Comparison of ENCODE assay signal across 22 cellular contexts in the genomic region with DNA sequence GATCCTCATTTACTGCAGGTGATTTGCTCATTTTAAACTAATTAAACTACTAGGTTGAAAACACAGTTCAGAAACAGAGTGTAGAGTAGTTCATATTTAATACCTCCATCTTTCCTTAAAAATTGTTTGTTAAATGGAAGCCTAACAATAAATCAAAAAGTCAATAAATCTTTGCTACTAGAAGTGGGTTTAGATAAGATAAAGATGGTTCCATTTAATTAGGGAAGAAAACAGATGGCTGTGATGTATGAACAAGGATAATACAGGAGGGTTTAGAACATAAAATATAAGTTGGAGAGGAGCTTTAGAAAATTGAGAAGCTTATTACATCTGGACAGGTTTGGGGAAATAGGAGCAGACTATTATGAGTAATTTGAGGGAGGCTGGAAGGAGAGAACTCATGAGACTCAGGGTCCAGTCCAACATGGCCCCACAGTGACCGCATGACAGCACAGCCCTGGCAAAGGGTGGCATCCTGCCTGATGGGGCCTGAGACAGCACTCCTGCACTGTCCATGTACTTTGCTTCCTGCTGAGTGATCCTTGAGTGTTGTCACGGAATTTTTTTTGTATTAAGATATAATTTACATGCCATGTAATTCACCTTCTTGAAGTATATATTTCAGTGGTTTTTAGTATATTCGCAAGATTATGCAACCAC. TPM values are rescaled to one million over a fixed set of nuclear protein-coding genes. Genes with fewer than 3 reads are reported as not detected.
"Had no signal": no experiment of that assay in that cellular context is flagged by ENCODE, and none has a peak within 500 bp of the region (broad histone marks: within the 10 kb centered on the region; RNA-seq: fewer than 3 reads in every experiment).

No MANE protein-coding gene starts in this region.

- H3K27me3 ChIP-seq: esophagus muscularis mucosa, gastrocnemius medialis, heart right ventricle, spleen, testis, tibial nerve, upper lobe of right lung, vagina had no signal

- H3K9me3 Mint-ChIP-seq: effector memory CD8-positive, alpha-beta T cell; stimulated activated memory B cell treated with anti-CD40 and anti-IgM and Interleukin-4, amounts not matched to agents 10 μg/mL and 1 μg/mL and 100 μg/mL, for 72 hours; stimulated activated naive CD8-positive, alpha-beta T cell treated with anti-CD3 and anti-CD28 coated beads, Interleukin-15, Interleukin-2, amounts not matched to agents 100 ng/mL and 50 ng/mL, for 24 hours had no signal

- DNase-seq: effector memory CD8-positive, alpha-beta T cell; gastrocnemius medialis; heart right ventricle; hypothalamus; kidney glomerular epithelial cell; mesendoderm; naive thymus-derived CD4-positive, alpha-beta T cell; posterior cingulate gyrus; spleen; stimulated activated CD4-positive, alpha-beta T cell treated with anti-CD3 and anti-CD28 coated beads, Interleukin-15, amount 100 ng/mL, for 24 hours; stimulated activated CD4-positive, alpha-beta T cell treated with anti-CD3 and anti-CD28 coated beads, Interleukin-1b, Interleukin-23, amount 100 ng/mL, for 48 hours; stimulated activated CD4-positive, alpha-beta T cell treated with anti-CD3 and anti-CD28 coated beads, Interleukin-4, amount 100 ng/mL, for 24 hours; testis; upper lobe of right lung had no signal

- H3K36me3 ChIP-seq: esophagus muscularis mucosa, gastrocnemius medialis, heart right ventricle, spleen, upper lobe of right lung, vagina had no signal

- H3K9me3 ChIP-seq: esophagus muscularis mucosa, gastrocnemius medialis, heart right ventricle, spleen, testis, tibial nerve, upper lobe of right lung, vagina had no signal

- H3K27ac Mint-ChIP-seq: effector memory CD8-positive, alpha-beta T cell; naive thymus-derived CD4-positive, alpha-beta T cell; stimulated activated memory B cell treated with anti-CD40 and anti-IgM and Interleukin-4, amounts not matched to agents 10 μg/mL and 1 μg/mL and 100 μg/mL, for 72 hours; stimulated activated naive CD8-positive, alpha-beta T cell treated with anti-CD3 and anti-CD28 coated beads, Interleukin-15, Interleukin-2, amounts not matched to agents 100 ng/mL and 50 ng/mL, for 24 hours had no signal

- H3K4me1 Mint-ChIP-seq: naive thymus-derived CD4-positive, alpha-beta T cell; stimulated activated memory B cell treated with anti-CD40 and anti-IgM and Interleukin-4, amounts not matched to agents 10 μg/mL and 1 μg/mL and 100 μg/mL, for 72 hours had no signal

- H3K4me3 Mint-ChIP-seq: effector memory CD8-positive, alpha-beta T cell; naive thymus-derived CD4-positive, alpha-beta T cell; stimulated activated memory B cell treated with anti-CD40 and anti-IgM and Interleukin-4, amounts not matched to agents 10 μg/mL and 1 μg/mL and 100 μg/mL, for 72 hours; stimulated activated naive CD8-positive, alpha-beta T cell treated with anti-CD3 and anti-CD28 coated beads, Interleukin-15, Interleukin-2, amounts not matched to agents 100 ng/mL and 50 ng/mL, for 24 hours had no signal

- H3K36me3 Mint-ChIP-seq: stimulated activated memory B cell treated with anti-CD40 and anti-IgM and Interleukin-4, amounts not matched to agents 10 μg/mL and 1 μg/mL and 100 μg/mL, for 72 hours had no signal

- H3K4me3 ChIP-seq: esophagus muscularis mucosa, gastrocnemius medialis, heart right ventricle, spleen, testis, tibial nerve, upper lobe of right lung, vagina had no signal

- ATAC-seq: effector memory CD8-positive, alpha-beta T cell; gastrocnemius medialis; heart right ventricle; naive thymus-derived CD4-positive, alpha-beta T cell; sciatic nerve; stimulated activated memory B cell treated with anti-CD40 and anti-IgM and Interleukin-4, amounts not matched to agents 10 μg/mL and 1 μg/mL and 100 μg/mL, for 72 hours; upper lobe of right lung had no signal

- H3K27ac ChIP-seq: epithelial cell of prostate, esophagus muscularis mucosa, gastrocnemius medialis, heart right ventricle, spleen, testis, tibial nerve, upper lobe of right lung, vagina had no signal

- H3K4me1 ChIP-seq: testis, tibial nerve, upper lobe of right lung, vagina had no signal

RNA-seq across cellular contexts. Expression of a gene that starts 27.0 kb away (rescaled TPM):
- polyA plus RNA-seq: neural cell had no signal
